Comparison of ENCODE assay signal across 1 cellular context in genomic region chr1:24021403-24022266, GRCh38.
TF ChIP-seq lines count a peak whose summit lies in the region.

No MANE protein-coding gene starts in this region.

TF ChIP-seq in HepG2, 621 proteins besides CTCF, POLR2A, EP300 and RAD21 (continued from another document and continues in another):
- TF ChIP-seq ZNF142 (CRISPR knock-in tag; IDR thresholded peaks at IDR 0.05) (no peak), ZSCAN5A (CRISPR knock-in tag; IDR thresholded peaks at IDR 0.05; ENCODE audit: borderline replicate concordance) (no peak; the same call in 1 of the 2 replicates), GABPA (IDR thresholded peaks at IDR 0.05; ENCODE audit: low read depth, low read length) (no peak), GABPA (CRISPR knock-in tag; IDR thresholded peaks at IDR 0.05; ENCODE audit: low read depth) (peak; percentile 71), ZFY (CRISPR knock-in tag; IDR thresholded peaks at IDR 0.05) (peak; percentile 11), ZNF672 (CRISPR knock-in tag; IDR thresholded peaks at IDR 0.05) (no peak), ZNF501 (CRISPR knock-in tag; IDR thresholded peaks at IDR 0.05) (peak; percentile 57; the same call in 1 of the 2 replicates), HOXA3 (CRISPR knock-in tag; IDR thresholded peaks at IDR 0.05) (peak; percentile 78; the same call in 1 of the 2 replicates), GMEB1 (CRISPR knock-in tag; IDR thresholded peaks at IDR 0.05; ENCODE audit: borderline replicate concordance) (peak; percentile 38; the same call in 1 of the 2 replicates), FOXA1 (IDR thresholded peaks at IDR 0.05) (peak; percentile 56; the same call in 1 of the 2 replicates), FOXA1 (CRISPR knock-in tag; IDR thresholded peaks at IDR 0.05) (peak; percentile 87), NR2C2 (CRISPR knock-in tag; IDR thresholded peaks at IDR 0.05; ENCODE audit: borderline replicate concordance) (peak; percentile 49; the same call in 1 of the 2 replicates), KLF15 (CRISPR knock-in tag; IDR thresholded peaks at IDR 0.05; ENCODE audit: borderline replicate concordance) (no peak; the same call in 1 of the 2 replicates), FOXP1 (IDR thresholded peaks at IDR 0.05) (0 out of 2 replicates have a peak, but pooled peaks have one; percentile 8), FOXP1 (CRISPR knock-in tag; IDR thresholded peaks at IDR 0.05) (peak; percentile 90), GATA4 (IDR thresholded peaks at IDR 0.05; ENCODE audit: borderline replicate concordance, low read depth) (peak; percentile 96; the same call in 1 of the 2 replicates), AKNA (CRISPR knock-in tag; IDR thresholded peaks at IDR 0.05; ENCODE audit: borderline replicate concordance) (0 out of 2 replicates have a peak, but pooled peaks have one; percentile 42), SMARCC2 (IDR thresholded peaks at IDR 0.05) (no peak), RXRB (CRISPR knock-in tag; IDR thresholded peaks at IDR 0.05; ENCODE audit: borderline replicate concordance) (peak; percentile 94), MIER2 (CRISPR knock-in tag; IDR thresholded peaks at IDR 0.05) (no peak; the same call in 1 of the 2 replicates), ZNF512B (CRISPR knock-in tag; IDR thresholded peaks at IDR 0.05; ENCODE audit: borderline replicate concordance) (no peak), ZNF549 (CRISPR knock-in tag; IDR thresholded peaks at IDR 0.05) (no peak), NFYB (CRISPR knock-in tag; IDR thresholded peaks at IDR 0.05) (no peak; the same call in 1 of the 2 replicates), ZFYVE20 (CRISPR knock-in tag; IDR thresholded peaks at IDR 0.05; ENCODE audit: borderline replicate concordance, low read depth) (no peak), REL (CRISPR knock-in tag; conservative IDR thresholded peaks at IDR 0.05) (no peak), ISL2 (CRISPR knock-in tag; IDR thresholded peaks at IDR 0.05) (peak; percentile 95), ZNF556 (CRISPR knock-in tag; IDR thresholded peaks at IDR 0.05; ENCODE audit: borderline replicate concordance) (0 out of 2 replicates have a peak, but pooled peaks have one; percentile 45), ZNF557 (CRISPR knock-in tag; IDR thresholded peaks at IDR 0.05) (no peak), NFRKB (IDR thresholded peaks at IDR 0.05) (no peak), PREB (CRISPR knock-in tag; IDR thresholded peaks at IDR 0.05) (no peak), MTF2 (CRISPR knock-in tag; IDR thresholded peaks at IDR 0.05; ENCODE audit: borderline replicate concordance) (no peak), FOXJ3 (CRISPR knock-in tag; IDR thresholded peaks at IDR 0.05; ENCODE audit: borderline replicate concordance) (peak; percentile 85; the same call in 1 of the 2 replicates), ARID4A (CRISPR knock-in tag; IDR thresholded peaks at IDR 0.05; ENCODE audit: borderline replicate concordance) (peak; percentile 64; the same call in 1 of the 2 replicates), ZNF615 (CRISPR knock-in tag; IDR thresholded peaks at IDR 0.05; ENCODE audit: borderline replicate concordance) (peak; percentile 63; the same call in 1 of the 2 replicates), ZNF264 (CRISPR knock-in tag; IDR thresholded peaks at IDR 0.05) (0 out of 2 replicates have a peak, but pooled peaks have one; percentile 43), ZNF816 (CRISPR knock-in tag; IDR thresholded peaks at IDR 0.05; ENCODE audit: borderline replicate concordance) (no peak)
